Comparison of ENCODE assay signal across 8 cellular contexts in the genomic region with DNA sequence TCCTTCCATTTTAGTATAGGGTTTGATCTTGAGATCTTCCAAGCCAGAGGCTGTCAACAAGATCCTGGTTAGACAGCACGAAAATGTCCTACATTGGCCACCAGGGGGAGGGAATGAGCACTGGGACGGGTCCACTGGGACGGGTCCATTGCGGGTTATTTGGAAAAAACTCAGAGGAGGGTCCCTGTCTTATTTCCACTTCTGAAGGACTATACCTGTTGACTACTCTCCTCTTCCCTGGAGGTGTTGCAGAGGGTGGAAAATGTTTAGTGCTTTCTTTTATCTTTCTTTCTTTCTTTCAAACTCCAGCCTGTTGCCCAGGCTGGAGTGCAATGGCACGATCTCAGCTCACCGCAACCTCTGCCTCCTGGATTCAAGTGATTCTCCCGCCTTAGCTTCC. TPM values are rescaled to one million over a fixed set of nuclear protein-coding genes. Genes with fewer than 3 reads are reported as not detected.
DNase-seq lines count a peak whose midpoint lies in the region; ATAC-seq, FAIRE-seq and TF ChIP-seq lines count a peak whose summit lies in the region.

No MANE protein-coding gene starts in this region.

- no peaks in the 10 kb centered on the region for H3K9me3 ChIP-seq in SU-DHL-6 (ENCODE audit: insufficient read depth, low read length)
- H3K9me3 ChIP-seq in GM12878 (replicated peaks; ENCODE audit: control insufficient read depth, insufficient read depth, low read length), result no peaks in the 10 kb centered on the region
- no peaks in the 10 kb centered on the region for H3K9me3 ChIP-seq in keratinocyte (ENCODE audit: control insufficient read depth, low read depth, low read length)

- TF ChIP-seq EP300 in GM12878 (IDR thresholded peaks at IDR 0.05; ENCODE audit: borderline replicate concordance in 1 of 2, control insufficient read depth in 1 of 2, low read depth in 2 of 2, low read length in 2 of 2), result no peak

- H4K20me1 ChIP-seq in SU-DHL-6 (ENCODE audit: low read depth, low read length), result no peaks in the 10 kb centered on the region
- H4K20me1 ChIP-seq in GM12878 (ENCODE audit: control insufficient read depth, insufficient read depth), result no peaks in the 10 kb centered on the region
- H4K20me1 ChIP-seq in keratinocyte (ENCODE audit: control insufficient read depth, extremely low read depth, insufficient read depth, low read length), result no peaks in the 10 kb centered on the region

- SMC1A ChIA-PET in GM12878 (lab: Charles Lee; ENCODE audit: uncharacterized antibody, unreplicated experiment), result interaction anchor here (0.8 to 17.5 kb wide), 14 partner anchors 10 to 136 kb away, joined by 3 to 281 read pairs (median 4); no protein-coding TSS in a partner anchor

- POLR2A ChIA-PET in GM12878 (lab: Charles Lee), result no interaction called here

- H3K9ac ChIP-seq in SU-DHL-6 (ENCODE audit: low read length), result no peak overlapping the region
- no peak overlapping the region for H3K9ac ChIP-seq in GM12878 (ENCODE audit: control insufficient read depth, insufficient read depth, low read length)
- no peak overlapping the region for H3K9ac ChIP-seq in keratinocyte (ENCODE audit: control insufficient read depth, extremely low read depth, insufficient read depth, low read length)

- dilution Hi-C loops in keratinocyte (cut with MboI; ENCODE audit: extremely low pct_ligation_motif_present, low sequenced_read_pairs), result loop anchor here (10.0 kb wide), 1 partner anchor 70 kb away; no protein-coding TSS in a partner anchor

- TF ChIP-seq POLR2A in GM12878 (IDR thresholded peaks at IDR 0.05; ENCODE audit: low read depth, low read length), result no peak

- RAD21 ChIA-PET in GM12878 (lab: Charles Lee; ENCODE audit: unreplicated experiment), result interaction anchor here (0.6 to 18.8 kb wide), 4 partner anchors 26 to 303 kb away, joined by 3 to 376 read pairs (median 4); no protein-coding TSS in a partner anchor

- CTCF ChIA-PET in GM12878 (lab: Yijun Ruan, JAX), result interaction anchor here (0.7 to 15.2 kb wide), 13 partner anchors 9 to 218 kb away, joined by 3 to 490 read pairs (median 11); a partner anchor contains a TSS

- BruUV-seq in GM12878 (replicated peaks; lab: Mats Ljungman, UMichigan), result no TSS peak

- DNase-seq in COLO668 (lab: John Stamatoyannopoulos, UW; ENCODE audit: unreplicated experiment) (peak; percentile 17), HL-60 (ENCODE audit: low read depth in 1 of 2, low spot score in 1 of 2) (peak in 1 of 2 experiments; percentile 56), GM12878 (ENCODE audit: low read depth, low spot score) (no peak), keratinocyte (ENCODE audit: low read depth, low spot score) (no peak), NCI-H2107 (lab: John Stamatoyannopoulos, UW) (no peak)
- DNase-seq in stimulated activated CD4-positive, alpha-beta T cell treated with anti-CD3 and anti-CD28 coated beads, Interleukin-4, amount 100 ng/mL, for 48 hours (ENCODE audit: low read depth in 2 of 2), result peak; percentile 29 to 40

- H3K4me3 ChIP-seq in HL-60 (replicated peaks; ENCODE audit: insufficient read depth, low read length) (no peak overlapping the region), SU-DHL-6 (ENCODE audit: insufficient read depth, low read length, poor library complexity, severe bottlenecking) (no peak overlapping the region), GM12878 (no peak overlapping the region), keratinocyte (ENCODE audit: control insufficient read depth in 2 of 3, extremely low read depth in 1 of 3, insufficient read depth in 2 of 3, low read depth in 1 of 3, low read length in 3 of 3) (no peak overlapping the region)

- H3K36me3 ChIP-seq in SU-DHL-6 (ENCODE audit: low read length) (no peaks in the 10 kb centered on the region), GM12878 (ENCODE audit: control insufficient read depth in 2 of 2, insufficient read depth in 2 of 2, low read length in 1 of 2) (no peaks in the 10 kb centered on the region), keratinocyte (ENCODE audit: control insufficient read depth in 2 of 2, extremely low read depth in 1 of 2, insufficient read depth in 2 of 2, low read length in 2 of 2) (no peaks in the 10 kb centered on the region)

- peak; percentile 44 for TF ChIP-seq CTCF in HL-60 (IDR thresholded peaks at IDR 0.05; ENCODE audit: insufficient read depth, low read length)
- peak; percentile 40 for TF ChIP-seq CTCF in SU-DHL-6 (IDR thresholded peaks at IDR 0.05; ENCODE audit: insufficient read depth, low read length, poor library complexity, severe bottlenecking)
- peak; percentile 69 to 84 (median 78) for TF ChIP-seq CTCF in GM12878 (IDR thresholded peaks at IDR 0.05 in 2 of 3, conservative IDR thresholded peaks at IDR 0.05 in 1 of 3; ENCODE audit: control insufficient read depth in 2 of 3, extremely low read depth in 1 of 3, insufficient read depth in 1 of 3, low read depth in 3 of 3, low read length in 3 of 3)
- TF ChIP-seq CTCF in keratinocyte (optimal IDR thresholded peaks at IDR 0.05 in 1 of 3, IDR thresholded peaks at IDR 0.05 in 1 of 3, conservative IDR thresholded peaks at IDR 0.05 in 1 of 3; ENCODE audit: extremely low read depth in 1 of 3, insufficient read depth in 2 of 3, low read length in 3 of 3), result peak; percentile 73 to 88 (median 78)

- FAIRE-seq in GM12878 (lab: Jason Lieb, UNC) (peak; percentile 88), keratinocyte (lab: Jason Lieb, UNC) (no peak)

- H3F3A ChIP-seq in SU-DHL-6 (ENCODE audit: insufficient read depth), result no peaks in the 10 kb centered on the region

- H3K27ac ChIP-seq in HL-60 (replicated peaks), result no peak overlapping the region
- H3K27ac ChIP-seq in SU-DHL-6 (ENCODE audit: low read depth, low read length), result no peak overlapping the region
- H3K27ac ChIP-seq in GM12878 (ENCODE audit: control insufficient read depth, insufficient read depth), result no peak overlapping the region
- no peak overlapping the region for H3K27ac ChIP-seq in keratinocyte (ENCODE audit: control insufficient read depth, insufficient read depth, low read length)

- H3K9me2 ChIP-seq in SU-DHL-6 (replicated peaks; ENCODE audit: insufficient read depth, low read length), result no peaks in the 10 kb centered on the region

- peak; percentile 69 for ATAC-seq in GM12878
- ATAC-seq in HG03354 (IDR thresholded peaks at IDR 0.05; ENCODE audit: poor library complexity, severe bottlenecking, unreplicated experiment), result no peak

- H3K4me1 ChIP-seq in GM12878 (ENCODE audit: control insufficient read depth, insufficient read depth, low read length) (peaks cover 12% of the 10 kb centered on the region), keratinocyte (ENCODE audit: control insufficient read depth, extremely low read depth, insufficient read depth, low read length) (peaks cover 9% of the 10 kb centered on the region)

- peaks cover 35% of the 10 kb centered on the region for H3K27me3 ChIP-seq in HL-60 (ENCODE audit: insufficient read depth, poor library complexity, severe bottlenecking)
- no peaks in the 10 kb centered on the region for H3K27me3 ChIP-seq in SU-DHL-6 (ENCODE audit: low read length)
- peaks cover 0 to 6% of the 10 kb centered on the region in 2 experiments; a peak in 1 of 4 replicates for H3K27me3 ChIP-seq in GM12878 (replicated peaks in 1 of 2; ENCODE audit: control insufficient read depth in 2 of 2, insufficient read depth in 2 of 2, low read length in 1 of 2)
- H3K27me3 ChIP-seq in keratinocyte (ENCODE audit: control insufficient read depth, extremely low read depth, insufficient read depth, low read length), result peaks cover 40% of the 10 kb centered on the region

- no peaks in the 10 kb centered on the region for H3K79me2 ChIP-seq in SU-DHL-6 (ENCODE audit: insufficient read depth, low read length)
- H3K79me2 ChIP-seq in GM12878 (ENCODE audit: control insufficient read depth, insufficient read depth, low read length), result no peaks in the 10 kb centered on the region
- no peaks in the 10 kb centered on the region for H3K79me2 ChIP-seq in keratinocyte (ENCODE audit: control insufficient read depth, insufficient read depth, low read length)

- intact Hi-C loops in GM12878 (cut with micrococcal nuclease; ENCODE audit: unreplicated experiment), result loop anchor here (1.0 kb wide), 2 partner anchors 65 to 136 kb away; no protein-coding TSS in a partner anchor

- no peaks in the 10 kb centered on the region for H3K9me1 ChIP-seq in keratinocyte (ENCODE audit: control insufficient read depth, extremely low read depth, insufficient read depth, low read length)

- 12% methylated on average over 7 of the region's 7 CpGs for WGBS in GM12878 (ENCODE audit: insufficient coverage, insufficient replicate concordance, low lambda C conversion rate, missing lambda C conversion rate)

- in situ Hi-C loops in GM12878 (cut with MboI), result loop anchor here (5.0 kb wide), 1 partner anchor 63 kb away; no protein-coding TSS in a partner anchor

- H2AFZ ChIP-seq in SU-DHL-6 (ENCODE audit: low read depth, low read length, severe bottlenecking) (no peak overlapping the region), GM12878 (ENCODE audit: control insufficient read depth, low read depth, low read length) (no peak overlapping the region), keratinocyte (ENCODE audit: control insufficient read depth, low read length) (no peak overlapping the region)

- TF ChIP-seq RAD21 in GM12878 (IDR thresholded peaks at IDR 0.05; ENCODE audit: insufficient read depth, low read depth, low read length), result peak; percentile 72

- H3K4me2 ChIP-seq in SU-DHL-6 (ENCODE audit: low read depth, low read length, poor library complexity, severe bottlenecking) (no peak overlapping the region), GM12878 (ENCODE audit: control insufficient read depth, insufficient read depth) (no peak overlapping the region), keratinocyte (ENCODE audit: control insufficient read depth, extremely low read depth, insufficient read depth, low read depth, low read length) (no peak overlapping the region)

RNA-seq across cellular contexts. Expression of a gene that starts 2.5 kb away (rescaled TPM):
- total RNA-seq in GM12878 (2013; cell fraction: nucleolus; rRNA removed), result 0.79 TPM in 1 of 2 replicates, not detected in the other
- total RNA-seq in GM12878 (2014; rRNA removed), result 0.06 and 0.22 TPM in 2 replicates
- 0.14 and 0.27 TPM in 2 replicates for total RNA-seq in GM12878 (2014; rRNA removed; fragmentation: Illumina TruSeq; extraction: Trizol)
- 0.10 TPM in 1 of 2 replicates, not detected in the other for total RNA-seq in GM12878 (2021)
- not detected for polyA plus RNA-seq in GM12878 (2011; ENCODE audit: low read depth)
- polyA plus RNA-seq in GM12878 (2011; rRNA removed), result 0.07 and 0.10 TPM in 2 replicates
- 0.06 and 0.08 TPM in 2 replicates for polyA plus RNA-seq in GM12878 (2011; cell fraction: cytosol; rRNA removed)
- polyA plus RNA-seq in GM12878 (2011; cell fraction: nucleus; rRNA removed), result 0.04 and 0.09 TPM in 2 replicates
- polyA plus RNA-seq in GM12878 (2012), result 0.20 TPM in 1 of 2 replicates, not detected in the other
- polyA plus RNA-seq in GM12878 (2014; fragmentation: Illumina TruSeq; extraction: Trizol), result 0.13 and 0.16 TPM in 2 replicates
- polyA plus RNA-seq in GM12878 (2014; fragmentation: Nextera tagmentation; extraction: Ambion mirVana), result not detected
- 0.36 TPM in 1 of 2 replicates, not detected in the other for polyA plus RNA-seq in GM12878 (2014; rRNA removed)
- not detected for polyA plus RNA-seq in GM12878 (2016; fragmentation: Nextera tagmentation; extraction: Ambion mirVana)
- 0.10 and 0.22 TPM in 2 replicates for polyA minus RNA-seq in GM12878 (2011; rRNA and poly(A)+ RNA removed)
- polyA minus RNA-seq in GM12878 (2011; cell fraction: cytosol; rRNA and poly(A)+ RNA removed), result not detected in 2 replicates
- polyA minus RNA-seq in GM12878 (2011; cell fraction: nucleus; rRNA and poly(A)+ RNA removed), result not detected in 2 replicates
- polyA plus RNA-seq in keratinocyte, result not detected in 3 replicates
- not detected for polyA plus RNA-seq in keratinocyte (2011; ENCODE audit: low read depth)
- not detected in 2 replicates for polyA plus RNA-seq in keratinocyte (2011; cell fraction: cytosol; rRNA removed)
- not detected in 2 replicates for polyA plus RNA-seq in keratinocyte (2011; cell fraction: nucleus; rRNA removed)
- not detected in 2 replicates for polyA plus RNA-seq in keratinocyte (2012; ENCODE audit: low replicate concordance)
- polyA minus RNA-seq in keratinocyte, result not detected in 3 replicates
- not detected for polyA minus RNA-seq in keratinocyte (2011; cell fraction: cytosol; rRNA and poly(A)+ RNA removed)
- polyA minus RNA-seq in keratinocyte (2011; cell fraction: nucleus; rRNA and poly(A)+ RNA removed), result not detected in 2 replicates

RNA-seq across cellular contexts. Expression of a gene that starts 16.3 kb away (rescaled TPM):
- total RNA-seq in GM12878 (2013; cell fraction: nucleolus; rRNA removed), result 198 and 216 TPM in 2 replicates
- total RNA-seq in GM12878 (2014; rRNA removed), result 20.2 and 22.7 TPM in 2 replicates
- 48.0 and 51.1 TPM in 2 replicates for total RNA-seq in GM12878 (2014; rRNA removed; fragmentation: Illumina TruSeq; extraction: Trizol)
- 60.3 and 67.9 TPM in 2 replicates for total RNA-seq in GM12878 (2021)
- 49.0 TPM for polyA plus RNA-seq in GM12878 (2011; ENCODE audit: low read depth)
- polyA plus RNA-seq in GM12878 (2011; rRNA removed), result 138 and 146 TPM in 2 replicates
- 55.6 and 59.7 TPM in 2 replicates for polyA plus RNA-seq in GM12878 (2011; cell fraction: cytosol; rRNA removed)
- polyA plus RNA-seq in GM12878 (2011; cell fraction: nucleus; rRNA removed), result 105 and 131 TPM in 2 replicates
- 69.5 and 82.0 TPM in 2 replicates for polyA plus RNA-seq in GM12878 (2012)
- 65.6 and 81.9 TPM in 2 replicates for polyA plus RNA-seq in GM12878 (2014; fragmentation: Illumina TruSeq; extraction: Trizol)
- 10 to 100 TPM; 33.7 to 36.4 TPM for polyA plus RNA-seq in GM12878 (2014; fragmentation: Nextera tagmentation; extraction: Ambion mirVana)
- 45.4 and 48.4 TPM in 2 replicates for polyA plus RNA-seq in GM12878 (2014; rRNA removed)
- 10 to 100 TPM; 58.3 to 67.1 TPM for polyA plus RNA-seq in GM12878 (2016; fragmentation: Nextera tagmentation; extraction: Ambion mirVana)
- 144 and 207 TPM in 2 replicates for polyA minus RNA-seq in GM12878 (2011; rRNA and poly(A)+ RNA removed)
- 34.1 and 51.3 TPM in 2 replicates for polyA minus RNA-seq in GM12878 (2011; cell fraction: cytosol; rRNA and poly(A)+ RNA removed)
- 47.6 and 68.2 TPM in 2 replicates for polyA minus RNA-seq in GM12878 (2011; cell fraction: nucleus; rRNA and poly(A)+ RNA removed)
- 58.8 to 79.7 TPM (median 76.0 TPM) in 3 replicates for polyA plus RNA-seq in keratinocyte
- 222 TPM for polyA plus RNA-seq in keratinocyte (2011; ENCODE audit: low read depth)
- polyA plus RNA-seq in keratinocyte (2011; cell fraction: cytosol; rRNA removed), result 39.4 and 73.6 TPM in 2 replicates
- polyA plus RNA-seq in keratinocyte (2011; cell fraction: nucleus; rRNA removed), result 56.5 and 59.7 TPM in 2 replicates
- polyA plus RNA-seq in keratinocyte (2012; ENCODE audit: low replicate concordance), result 49.9 and 67.9 TPM in 2 replicates
- 34.6 to 129 TPM (median 106 TPM) in 3 replicates for polyA minus RNA-seq in keratinocyte
- 31.8 TPM for polyA minus RNA-seq in keratinocyte (2011; cell fraction: cytosol; rRNA and poly(A)+ RNA removed)
- 15.5 and 49.6 TPM in 2 replicates for polyA minus RNA-seq in keratinocyte (2011; cell fraction: nucleus; rRNA and poly(A)+ RNA removed)

Comparison
In these comparisons a context has a peak if more than half of its experiments do, and no peak if none do; other contexts are left out.
1. DNase-seq: peak in COLO668 (single experiment) and stimulated activated CD4-positive, alpha-beta T cell treated with anti-CD3 and anti-CD28 coated beads, Interleukin-4, amount 100 ng/mL, for 48 hours (2 of 2); none in GM12878 (single experiment), keratinocyte (single experiment) and NCI-H2107 (single experiment).
2. Peak in every context shown above with its lines, with median percentiles within 50 percentile points of each other: CTCF ChIP-seq.